21 cellular contexts compared by ENCODE assay signal in genomic region chr4:109469915-109470314, GRCh38. TPM values are rescaled to one million over a fixed set of nuclear protein-coding genes. Genes with fewer than 3 reads are reported as not detected.
A peak's percentile ranks its signal among the peaks of the same experiment; 100 is the strongest.
DNase-seq lines count a peak whose midpoint lies in the region; ATAC-seq, FAIRE-seq and TF ChIP-seq lines count a peak whose summit lies in the region.
"Had no signal": no experiment of that assay in that cellular context is flagged by ENCODE, and none has a peak within 500 bp of the region (broad histone marks: within the 10 kb centered on the region; RNA-seq: fewer than 3 reads in every experiment).

No MANE protein-coding gene starts in this region.

- no TSS peak for BruUV-seq in MCF 10A (replicated peaks; lab: Mats Ljungman, UMichigan)

- CTCF ChIA-PET in MCF 10A (lab: Yijun Ruan, JAX), result interaction anchor here (2.3 kb wide), 1 partner anchor 37 kb away, joined by 7 read pairs; the partner anchor contains the start of gene SEC24B

- no peaks in the 10 kb centered on the region for H3K27me3 ChIP-seq in breast epithelium
- no peaks in the 10 kb centered on the region for H3K27me3 ChIP-seq in GM23338 (ENCODE audit: insufficient read depth)
- no peaks in the 10 kb centered on the region for H3K27me3 ChIP-seq in astrocyte (ENCODE audit: insufficient read depth, low read length)
- no peaks in the 10 kb centered on the region for H3K27me3 ChIP-seq in neural progenitor cell

- peak; percentile 32 for FAIRE-seq in astrocyte (lab: Jason Lieb, UNC)
- FAIRE-seq: A204.1, GM19239, HTR-8/SVneo, K562 had no signal

- H4K20me1 ChIP-seq in GM23338 (replicated peaks; ENCODE audit: insufficient read depth) (peaks cover 11% of the 10 kb centered on the region; the same call in 1 of the 2 replicates), astrocyte (ENCODE audit: insufficient read depth, low read length) (peaks cover 67% of the 10 kb centered on the region), neural progenitor cell (ENCODE audit: low read depth) (peaks cover 63% of the 10 kb centered on the region)

- H3K27ac ChIP-seq in breast epithelium (no peak overlapping the region), GM23338 (ENCODE audit: low read depth) (0 out of 2 replicates have a peak overlapping the region, but pooled peaks have one; percentile 12), astrocyte (ENCODE audit: low read depth, low read length) (no peak overlapping the region), neural progenitor cell (no peak overlapping the region)
- H3K27ac ChIP-seq: C4-2B had no signal

- H3K4me3 Mint-ChIP-seq in MCF 10A (ENCODE audit: unreplicated experiment) (no peak overlapping the region), GM23338 (no peak overlapping the region), astrocyte (ENCODE audit: unreplicated experiment) (no peak overlapping the region), neural progenitor cell (no peak overlapping the region)
- H3K4me3 Mint-ChIP-seq: CD4-positive, alpha-beta T cell had no signal

- H3F3A ChIP-seq in GM23338 (replicated peaks; ENCODE audit: low read depth) (no peaks in the 10 kb centered on the region), neural progenitor cell (ENCODE audit: low read depth) (no peaks in the 10 kb centered on the region)

- H3K4me1 ChIP-seq in breast epithelium (no peaks in the 10 kb centered on the region), GM23338 (ENCODE audit: insufficient read depth) (peaks cover 6% of the 10 kb centered on the region), astrocyte (ENCODE audit: insufficient read depth, low read length) (peaks cover 9% of the 10 kb centered on the region), neural progenitor cell (no peaks in the 10 kb centered on the region)
- H3K4me1 ChIP-seq: Caco-2 had no signal

- TF ChIP-seq CTCF in MCF 10A (IDR thresholded peaks at IDR 0.05; ENCODE audit: unreplicated experiment) (no peak), breast epithelium (IDR thresholded peaks at IDR 0.05) (no peak), GM23338 (conservative IDR thresholded peaks at IDR 0.05; ENCODE audit: low read depth in 2 of 2) (no peak), astrocyte (IDR thresholded peaks at IDR 0.05; ENCODE audit: insufficient read depth, low read depth, low read length) (no peak), neural progenitor cell (IDR thresholded peaks at IDR 0.05) (no peak)

- intact Hi-C loops in MCF 10A (cut with micrococcal nuclease), result no loop called here
- intact Hi-C loops in breast epithelium (cut with DNase I; ENCODE audit: low total_unique reads), result no loop called here

- ATAC-seq in GM23338, result no peak
- ATAC-seq: HCT116 had no signal

- H3K9ac ChIP-seq in astrocyte (ENCODE audit: low read length), result no peak overlapping the region
- no peak overlapping the region for H3K9ac ChIP-seq in neural progenitor cell

- H3K4me3 ChIP-seq in breast epithelium, result no peak overlapping the region
- no peak overlapping the region for H3K4me3 ChIP-seq in GM23338
- no peak overlapping the region for H3K4me3 ChIP-seq in astrocyte (ENCODE audit: insufficient read depth, low read depth, low read length)
- no peak overlapping the region for H3K4me3 ChIP-seq in neural progenitor cell
- H3K4me3 ChIP-seq: K562 had no signal

- H3K4me2 ChIP-seq in GM23338, result no peak overlapping the region
- H3K4me2 ChIP-seq in astrocyte (ENCODE audit: low read length), result no peak overlapping the region
- H3K4me2 ChIP-seq in neural progenitor cell, result no peak overlapping the region

- H3K36me3 ChIP-seq in breast epithelium, result no peaks in the 10 kb centered on the region
- H3K36me3 ChIP-seq in GM23338 (ENCODE audit: insufficient read depth), result no peaks in the 10 kb centered on the region
- H3K36me3 ChIP-seq in astrocyte (ENCODE audit: insufficient read depth, low read length), result peaks cover 10% of the 10 kb centered on the region
- H3K36me3 ChIP-seq in neural progenitor cell, result peaks cover 21% of the 10 kb centered on the region

- H3K36me3 Mint-ChIP-seq in MCF 10A (ENCODE audit: insufficient read depth, unreplicated experiment), result peaks cover 43% of the 10 kb centered on the region
- H3K36me3 Mint-ChIP-seq in GM23338 (ENCODE audit: low read depth), result peaks cover 22% of the 10 kb centered on the region; the same call in 2 of the 3 replicates
- peaks cover 12% of the 10 kb centered on the region for H3K36me3 Mint-ChIP-seq in astrocyte (ENCODE audit: low read depth, unreplicated experiment)
- H3K36me3 Mint-ChIP-seq in neural progenitor cell, result peaks cover 52% of the 10 kb centered on the region

- DNase-seq in MCF 10A (ENCODE audit: unreplicated experiment), result no peak
- no peak for DNase-seq in breast epithelium (ENCODE audit: low spot score in 2 of 2)
- DNase-seq in GM23338 (ENCODE audit: low spot score), result no peak
- DNase-seq in astrocyte (ENCODE audit: low read depth), result no peak
- no peak for DNase-seq in neural progenitor cell (ENCODE audit: low spot score)
- DNase-seq in NCI-H146 treated with DMSO at 0.1 percent for 48 hours (lab: John Stamatoyannopoulos, UW; ENCODE audit: unreplicated experiment), result no peak
- DNase-seq in stimulated activated CD4-positive, alpha-beta T cell treated with anti-CD3 and anti-CD28 coated beads, Interleukin-4, amount 100 ng/mL, for 24 hours, result no peak
- DNase-seq: ACHN; Caco-2; CD4-positive, alpha-beta T cell; DMS79; GDM1; GOT3; H7; IMR-90 had no signal

- H3K9me3 ChIP-seq in breast epithelium (no peaks in the 10 kb centered on the region), astrocyte (ENCODE audit: insufficient read depth, low read depth, low read length) (no peaks in the 10 kb centered on the region), neural progenitor cell (ENCODE audit: low read depth) (no peaks in the 10 kb centered on the region)
- H3K9me3 ChIP-seq: Caco-2 had no signal

- TF ChIP-seq POLR2A in breast epithelium (IDR thresholded peaks at IDR 0.05), result no peak

- H2AFZ ChIP-seq in GM23338 (no peak overlapping the region), astrocyte (ENCODE audit: low read depth, low read length) (no peak overlapping the region), neural progenitor cell (replicated peaks) (no peak overlapping the region)

- no peaks in the 10 kb centered on the region for H3K9me3 Mint-ChIP-seq in MCF 10A (ENCODE audit: unreplicated experiment)
- H3K9me3 Mint-ChIP-seq in GM23338, result no peaks in the 10 kb centered on the region
- H3K9me3 Mint-ChIP-seq in astrocyte (ENCODE audit: unreplicated experiment), result no peaks in the 10 kb centered on the region
- H3K9me3 Mint-ChIP-seq in neural progenitor cell, result no peaks in the 10 kb centered on the region
- H3K9me3 Mint-ChIP-seq: CD4-positive, alpha-beta T cell had no signal

- H3K27ac Mint-ChIP-seq in MCF 10A (ENCODE audit: low read depth, unreplicated experiment) (peak overlapping the region; percentile 37), GM23338 (no peak overlapping the region), astrocyte (ENCODE audit: unreplicated experiment) (no peak overlapping the region), neural progenitor cell (peak overlapping the region; percentile 33)
- H3K27ac Mint-ChIP-seq: CD4-positive, alpha-beta T cell had no signal

- peaks cover 26% of the 10 kb centered on the region for H3K4me1 Mint-ChIP-seq in MCF 10A (ENCODE audit: insufficient read depth, unreplicated experiment)
- peaks cover 8% of the 10 kb centered on the region for H3K4me1 Mint-ChIP-seq in GM23338
- H3K4me1 Mint-ChIP-seq in astrocyte (ENCODE audit: low read depth, unreplicated experiment), result peaks cover 13% of the 10 kb centered on the region
- no peaks in the 10 kb centered on the region for H3K4me1 Mint-ChIP-seq in neural progenitor cell

- H3K27me3 Mint-ChIP-seq in MCF 10A (ENCODE audit: insufficient read depth, unreplicated experiment) (no peaks in the 10 kb centered on the region), GM23338 (ENCODE audit: insufficient read depth, low read depth, poor library complexity) (no peaks in the 10 kb centered on the region), astrocyte (ENCODE audit: low read depth, unreplicated experiment) (no peaks in the 10 kb centered on the region), neural progenitor cell (ENCODE audit: insufficient read depth, low read depth) (no peaks in the 10 kb centered on the region)
- H3K27me3 Mint-ChIP-seq: CD4-positive, alpha-beta T cell had no signal

- no peaks in the 10 kb centered on the region for H3K9me2 ChIP-seq in GM23338 (ENCODE audit: insufficient read depth)

- H3K79me2 ChIP-seq in GM23338 (replicated peaks; ENCODE audit: insufficient read depth) (peaks cover 94% of the 10 kb centered on the region), astrocyte (ENCODE audit: insufficient read depth, low read length) (peaks cover 95% of the 10 kb centered on the region), neural progenitor cell (ENCODE audit: low read depth) (peaks cover 98% of the 10 kb centered on the region)

- POLR2A ChIA-PET in MCF 10A (lab: Yijun Ruan, JAX), result interaction anchor here (1.4 to 3.6 kb wide), 3 partner anchors 28 to 36 kb away, joined by 4 to 25 read pairs (median 5); partner anchors contain the start of gene SEC24B

RNA-seq across cellular contexts. Expression of gene SEC24B, which starts 36.3 kb away (rescaled TPM):
- total RNA-seq in MCF 10A (2022) (33.9 and 35.0 TPM in 2 replicates), breast epithelium (10 to 100 TPM; 39.2 to 51.2 (median 42.3) TPM), astrocyte (41.5 and 41.9 TPM in 2 replicates), neural progenitor cell (ENCODE audit: low replicate concordance) (32.1 and 32.8 TPM in 2 replicates)
- total RNA-seq in GM23338 (2014; rRNA removed; shearing (Covaris generic)), result 30.1 and 32.8 TPM in 2 replicates
- 9.2 and 9.4 TPM in 2 replicates for polyA plus RNA-seq in GM23338 (2016; fragmentation: Nextera tagmentation; extraction: Ambion mirVana)

Comparison
In these comparisons a context has a peak if more than half of its experiments do, and no peak if none do; other contexts are left out.
1. H3K27ac Mint-ChIP-seq: peak in MCF 10A (single experiment) and neural progenitor cell (single experiment); none in GM23338 (single experiment) and astrocyte (single experiment).